In genomic region chr1:23456226-23456625, GRCh38 we compare ENCODE assay signal across 23 cellular contexts. TPM values are rescaled to one million over a fixed set of nuclear protein-coding genes. Genes with fewer than 3 reads are reported as not detected.
DNase-seq lines count a peak whose midpoint lies in the region; FAIRE-seq and TF ChIP-seq lines count a peak whose summit lies in the region.
"Had no signal": no experiment of that assay in that cellular context is flagged by ENCODE, and none has a peak within 500 bp of the region (broad histone marks: within the 10 kb centered on the region; RNA-seq: fewer than 3 reads in every experiment).

No MANE protein-coding gene starts in this region.

- H3K4me3 ChIP-seq in AG10803 (ENCODE audit: low read length) (no peak overlapping the region), astrocyte (ENCODE audit: insufficient read depth, low read depth, low read length) (no peak overlapping the region), BE2C (ENCODE audit: low read depth, low read length) (no peak overlapping the region)
- no peak overlapping the region for H3K4me3 ChIP-seq in Jurkat, Clone E6-1 (ENCODE audit: low read length)
- H3K4me3 ChIP-seq: dorsolateral prefrontal cortex, mucosa of descending colon, SK-N-MC had no signal

- no peak overlapping the region for H3K9ac ChIP-seq in astrocyte (ENCODE audit: low read length)

- H3K4me3 Mint-ChIP-seq in astrocyte (ENCODE audit: unreplicated experiment), result no peak overlapping the region
- H3K4me3 Mint-ChIP-seq: activated CD4-positive, alpha-beta T cell treated with anti-CD3 and anti-CD28 coated beads, Interleukin-2, amount 10 ng/mL, durations not matched to agents 7 days and 5 days; stimulated activated naive CD8-positive, alpha-beta T cell treated with anti-CD3 and anti-CD28 coated beads, Interleukin-15, amount 100 ng/mL, for 72 hours had no signal

- no peaks in the 10 kb centered on the region for H3K27me3 ChIP-seq in astrocyte (ENCODE audit: insufficient read depth, low read length)
- H3K27me3 ChIP-seq in BE2C, result no peaks in the 10 kb centered on the region
- H3K27me3 ChIP-seq: dorsolateral prefrontal cortex had no signal

- peaks cover 26% of the 10 kb centered on the region for H4K20me1 ChIP-seq in astrocyte (ENCODE audit: insufficient read depth, low read length)

- H3K36me3 ChIP-seq in astrocyte (ENCODE audit: insufficient read depth, low read length), result no peaks in the 10 kb centered on the region
- H3K36me3 ChIP-seq in BE2C, result no peaks in the 10 kb centered on the region

- peaks cover 14% of the 10 kb centered on the region for H3K4me1 ChIP-seq in astrocyte (ENCODE audit: insufficient read depth, low read length)
- H3K4me1 ChIP-seq in BE2C, result peaks cover 9% of the 10 kb centered on the region

- H3K27me3 Mint-ChIP-seq in astrocyte (ENCODE audit: low read depth, unreplicated experiment), result peaks cover 3% of the 10 kb centered on the region

- no peak overlapping the region for H3K27ac ChIP-seq in astrocyte (ENCODE audit: low read depth, low read length)
- H3K27ac ChIP-seq: dorsolateral prefrontal cortex, SK-N-MC had no signal

- H3K9me3 Mint-ChIP-seq in astrocyte (ENCODE audit: unreplicated experiment), result no peaks in the 10 kb centered on the region
- H3K9me3 Mint-ChIP-seq: activated CD4-positive, alpha-beta T cell treated with anti-CD3 and anti-CD28 coated beads, Interleukin-2, amount 10 ng/mL, durations not matched to agents 7 days and 5 days; stimulated activated naive CD8-positive, alpha-beta T cell treated with anti-CD3 and anti-CD28 coated beads, Interleukin-15, amount 100 ng/mL, for 72 hours had no signal

- H3K4me2 ChIP-seq in astrocyte (ENCODE audit: low read length), result peak overlapping the region; percentile 19

- H3K27ac Mint-ChIP-seq in astrocyte (ENCODE audit: unreplicated experiment), result no peak overlapping the region
- H3K27ac Mint-ChIP-seq: activated CD4-positive, alpha-beta T cell treated with anti-CD3 and anti-CD28 coated beads, Interleukin-2, amount 10 ng/mL, durations not matched to agents 7 days and 5 days had no signal

- no peaks in the 10 kb centered on the region for H3K9me3 ChIP-seq in astrocyte (ENCODE audit: insufficient read depth, low read depth, low read length)
- H3K9me3 ChIP-seq in BE2C, result no peaks in the 10 kb centered on the region
- H3K9me3 ChIP-seq: mucosa of descending colon had no signal

- no peak overlapping the region for H2AFZ ChIP-seq in astrocyte (ENCODE audit: low read depth, low read length)

- DNase-seq in AG10803 (ENCODE audit: low read depth) (peak; percentile 35), astrocyte (ENCODE audit: low read depth) (peak; percentile 74), glomerular visceral epithelial cell (ENCODE audit: extremely low spot score) (peak; percentile 22), 8988T (no peak), NCI-H2227 (lab: John Stamatoyannopoulos, UW; ENCODE audit: unreplicated experiment) (no peak), BE2C (no peak)
- DNase-seq in Jurkat, Clone E6-1 (ENCODE audit: low read depth, low spot score), result peak; percentile 16
- no peak for DNase-seq in stimulated activated naive CD4-positive, alpha-beta T cell (lab: John Stamatoyannopoulos, UW)
- DNase-seq: ACHN; activated CD4-positive, alpha-beta T cell treated with anti-CD3 and anti-CD28 coated beads, Interleukin-2, amount 10 ng/mL, durations not matched to agents 7 days and 5 days; activated naive CD4-positive, alpha-beta T cell treated with anti-CD3 and anti-CD28 coated beads, Interleukin-2, amount 50 U/mL, for 16 hours; activated T-cell treated with anti-CD3 and anti-CD28 coated beads, Interleukin-2, amount 50 U/mL, for 1 hour; dorsolateral prefrontal cortex; hypothalamus; left cardiac atrium; mucosa of descending colon; NCI-H1048; NCI-H2081; NCI-H526 treated with DMSO at 0.1 percent for 48 hours; retina; stimulated activated naive CD8-positive, alpha-beta T cell treated with anti-CD3 and anti-CD28 coated beads, Interleukin-15, amount 100 ng/mL, for 72 hours had no signal

- H3K4me1 Mint-ChIP-seq in astrocyte (ENCODE audit: low read depth, unreplicated experiment), result peaks cover 5% of the 10 kb centered on the region

- H3K36me3 Mint-ChIP-seq in astrocyte (ENCODE audit: low read depth, unreplicated experiment), result peaks cover 40% of the 10 kb centered on the region

- no peaks in the 10 kb centered on the region for H3K79me2 ChIP-seq in astrocyte (ENCODE audit: insufficient read depth, low read length)

- FAIRE-seq in astrocyte (lab: Jason Lieb, UNC), result no peak
- FAIRE-seq: GM12891 had no signal

- TF ChIP-seq CTCF in AG10803 (conservative IDR thresholded peaks at IDR 0.05; ENCODE audit: low read length), result no peak
- TF ChIP-seq CTCF in astrocyte (IDR thresholded peaks at IDR 0.05; ENCODE audit: insufficient read depth, low read depth, low read length), result no peak
- no peak for TF ChIP-seq CTCF in BE2C (IDR thresholded peaks at IDR 0.05; ENCODE audit: low read depth, low read length)

RNA-seq across cellular contexts. Expression of gene ASAP3, which starts 27.8 kb away (rescaled TPM):
- 10.8 TPM for polyA plus RNA-seq in Jurkat, Clone E6-1 (2012; ENCODE audit: insufficient read depth, insufficient read length)
- 32.1 and 33.5 TPM in 2 replicates for total RNA-seq in astrocyte
- 2.9 TPM for polyA plus RNA-seq in BE2C (2012; ENCODE audit: insufficient read depth, insufficient read length, low read depth)

RNA-seq across cellular contexts. Expression of gene TCEA3, which starts 31.7 kb away (rescaled TPM):
- not detected for polyA plus RNA-seq in Jurkat, Clone E6-1 (2012; ENCODE audit: insufficient read depth, insufficient read length)
- 3.3 and 3.4 TPM in 2 replicates for total RNA-seq in astrocyte
- 0.40 TPM for polyA plus RNA-seq in BE2C (2012; ENCODE audit: insufficient read depth, insufficient read length, low read depth)

Comparison
In these comparisons a context has a peak if more than half of its experiments do, and no peak if none do; other contexts are left out.
1. DNase-seq: peak in AG10803 (single experiment), Jurkat, Clone E6-1 (single experiment), astrocyte (single experiment) and glomerular visceral epithelial cell (single experiment); none in 8988T (single experiment), NCI-H2227 (single experiment), BE2C (single experiment) and stimulated activated naive CD4-positive, alpha-beta T cell (0 of 6).